Comparison of ENCODE assay signal across 7 cellular contexts in genomic region chr17:73902416-73903181, GRCh38.
DNase-seq lines count a peak whose midpoint lies in the region; ATAC-seq and TF ChIP-seq lines count a peak whose summit lies in the region.

No MANE protein-coding gene starts in this region.

- no peaks in the 10 kb centered on the region for H3K36me3 Mint-ChIP-seq in osteocyte (ENCODE audit: unreplicated experiment)

- TF ChIP-seq POLR2A in gastroesophageal sphincter (IDR thresholded peaks at IDR 0.05), result no peak

- peaks cover 0 to 13% (median 0%) of the 10 kb centered on the region in 3 donors for H3K4me1 ChIP-seq in gastroesophageal sphincter

- H3K27ac Mint-ChIP-seq in osteocyte (ENCODE audit: unreplicated experiment), result no peak overlapping the region

- H3K4me1 Mint-ChIP-seq in osteocyte (ENCODE audit: unreplicated experiment), result peaks cover 7% of the 10 kb centered on the region

- no peaks in the 10 kb centered on the region for H3K36me3 ChIP-seq in gastroesophageal sphincter

- DNase-seq in G401 (ENCODE audit: low spot score) (peak; percentile 1), NCI-H146 (lab: John Stamatoyannopoulos, UW) (peak; percentile 93), ecto neural progenitor cell (ENCODE audit: low spot score) (peak; percentile 60), osteocyte (ENCODE audit: extremely low spot score, unreplicated experiment) (peak; percentile 83)

- peaks cover 98% of the 10 kb centered on the region for H3K27me3 ChIP-seq in gastroesophageal sphincter

- TF ChIP-seq EP300 in gastroesophageal sphincter (IDR thresholded peaks at IDR 0.05), result no peak

- WGBS in gastroesophageal sphincter (ENCODE audit: low coverage in 1 of 2), 2 donors, result 51 to 57% methylated on average over 12 to 18 of the region's 26 CpGs

- in situ Hi-C loops in G401 (cut with HindIII; ENCODE audit: low sequenced_read_pairs), result no loop called here

- ATAC-seq in gastroesophageal sphincter, result no peak
- no peak for ATAC-seq in HG02884 (IDR thresholded peaks at IDR 0.05; ENCODE audit: unreplicated experiment)
- no peak for ATAC-seq in GM18868 (IDR thresholded peaks at IDR 0.05; ENCODE audit: unreplicated experiment)

- H3K9me3 ChIP-seq in gastroesophageal sphincter, result no peaks in the 10 kb centered on the region

- TF ChIP-seq CTCF in osteocyte (IDR thresholded peaks at IDR 0.05) (no peak), gastroesophageal sphincter (IDR thresholded peaks at IDR 0.05) (no peak)

- no peak overlapping the region for H3K27ac ChIP-seq in gastroesophageal sphincter

- H3K9me3 Mint-ChIP-seq in osteocyte (ENCODE audit: unreplicated experiment), result no peaks in the 10 kb centered on the region

- H3K27me3 Mint-ChIP-seq in osteocyte (ENCODE audit: unreplicated experiment), result peaks cover 20% of the 10 kb centered on the region

- H3K4me3 ChIP-seq in gastroesophageal sphincter, result peak overlapping the region in 1 of 2 donors; percentile 41

- H3K4me3 Mint-ChIP-seq in osteocyte (ENCODE audit: unreplicated experiment), result no peak overlapping the region

Comparison
In these comparisons a context has a peak if more than half of its experiments do, and no peak if none do; other contexts are left out.
1. DNase-seq: peak in every context shown above with its lines; median percentile 93 in NCI-H146; 83 in osteocyte; 60 in ecto neural progenitor cell; 1 in G401.